ENCODE assay signal across 13 cellular contexts in genomic region chr15:97817266-97817890, GRCh38.
DNase-seq lines count a peak whose midpoint lies in the region; ATAC-seq, FAIRE-seq and TF ChIP-seq lines count a peak whose summit lies in the region.
"Had no signal": no experiment of that assay in that cellular context is flagged by ENCODE, and none has a peak within 500 bp of the region (broad histone marks: within the 10 kb centered on the region; RNA-seq: fewer than 3 reads in every experiment).

No MANE protein-coding gene starts in this region.

- no peaks in the 10 kb centered on the region for H3K36me3 ChIP-seq in BLaER1 treated with 17β-estradiol and CSF1 and Interleukin-3, amounts not matched to agents 10 nM and 100 nM
- H3K36me3 ChIP-seq in mesendoderm (ENCODE audit: control insufficient read depth, insufficient read depth, low read length): no peaks in the 10 kb centered on the region
- no peaks in the 10 kb centered on the region for H3K36me3 ChIP-seq in psoas muscle (ENCODE audit: insufficient read depth in 1 of 2, low read depth in 1 of 2)
- H3K36me3 ChIP-seq: BE2C, HAP-1 had no signal

- H3K4ac ChIP-seq in mesendoderm (ENCODE audit: low read depth, low read length): no peak overlapping the region

- H3K9ac ChIP-seq in BLaER1 treated with 17β-estradiol and CSF1 and Interleukin-3, amounts not matched to agents 10 nM and 100 nM: no peak overlapping the region
- no peak overlapping the region for H3K9ac ChIP-seq in mesendoderm (ENCODE audit: low read length)

- peaks cover 0 to 4% (median 0%) of the 10 kb centered on the region in 11 experiments; a peak in 2 of 22 replicates for H3K9me3 ChIP-seq in BLaER1 treated with 17β-estradiol and CSF1 and Interleukin-3, amounts not matched to agents 10 nM and 100 nM (replicated peaks in 1 of 11)
- no peaks in the 10 kb centered on the region for H3K9me3 ChIP-seq in psoas muscle
- H3K9me3 ChIP-seq: BE2C, Caco-2, HAP-1 had no signal

- intact Hi-C loops in psoas muscle (cut with DNase I): no loop called here

- H3K18ac ChIP-seq in mesendoderm (ENCODE audit: low read length): no peak overlapping the region

- no peak overlapping the region for H2BK15ac ChIP-seq in mesendoderm (replicated peaks; ENCODE audit: low read depth)

- no peak overlapping the region for H4K8ac ChIP-seq in mesendoderm (ENCODE audit: low read depth, low read length)

- H3K79me1 ChIP-seq in mesendoderm (ENCODE audit: low read length): no peaks in the 10 kb centered on the region

- no peak for TF ChIP-seq CTCF in psoas muscle (IDR thresholded peaks at IDR 0.05)

- no peak overlapping the region for H3K27ac ChIP-seq in BLaER1 treated with 17β-estradiol and CSF1 and Interleukin-3, amounts not matched to agents 10 nM and 100 nM
- H3K27ac ChIP-seq in mesendoderm (ENCODE audit: low read depth, low read length) (no peak overlapping the region), psoas muscle (no peak overlapping the region)

- no peaks in the 10 kb centered on the region for H3K79me2 ChIP-seq in mesendoderm (ENCODE audit: control insufficient read depth, insufficient read depth, low read length)

- no peak overlapping the region for H3K4me3 ChIP-seq in BLaER1 treated with 17β-estradiol and CSF1 and Interleukin-3, amounts not matched to agents 10 nM and 100 nM
- H3K4me3 ChIP-seq in mesendoderm (ENCODE audit: low read length) (no peak overlapping the region), psoas muscle (no peak overlapping the region)
- H3K4me3 ChIP-seq: HAP-1 had no signal

- H2BK120ac ChIP-seq in mesendoderm (ENCODE audit: low read depth, low read length): no peak overlapping the region

- H4K5ac ChIP-seq in mesendoderm (ENCODE audit: low read length): no peak overlapping the region

- H3K4me1 ChIP-seq in BLaER1 treated with 17β-estradiol and CSF1 and Interleukin-3, amounts not matched to agents 10 nM and 100 nM: peaks cover 0 to 10% (median 8%) of the 10 kb centered on the region in 10 experiments; a peak in 11 of 20 replicates
- no peaks in the 10 kb centered on the region for H3K4me1 ChIP-seq in mesendoderm (ENCODE audit: control insufficient read depth, low read depth, low read length)
- H3K4me1 ChIP-seq in psoas muscle: no peaks in the 10 kb centered on the region
- H3K4me1 ChIP-seq: BE2C, Caco-2, HAP-1 had no signal

- ATAC-seq in psoas muscle (no peak), HG03520 (IDR thresholded peaks at IDR 0.05; ENCODE audit: unreplicated experiment) (no peak)

- peak; percentile 96 for FAIRE-seq in G401.6 (lab: Jason Lieb, UNC)
- FAIRE-seq: GM12891, H1 had no signal

- no peak overlapping the region for H3K56ac ChIP-seq in mesendoderm (ENCODE audit: low read length)

- no peaks in the 10 kb centered on the region for H4K20me1 ChIP-seq in BLaER1 treated with 17β-estradiol and CSF1 and Interleukin-3, amounts not matched to agents 10 nM and 100 nM

- DNase-seq in RPMI8226 (peak; percentile 20), mesendoderm (peak; percentile 7), psoas muscle (no peak)
- DNase-seq in activated CD4-positive, CD25-positive, alpha-beta regulatory T cell treated with anti-CD3 and anti-CD28 coated beads, Interleukin-2, amount 50 U/mL, for 72 hours: no peak
- DNase-seq: BE2C; Caco-2; CD8-positive, alpha-beta memory T cell had no signal

- H2AK5ac ChIP-seq in mesendoderm (ENCODE audit: low read length): no peak overlapping the region

- H3K27me3 ChIP-seq in BLaER1 treated with 17β-estradiol and CSF1 and Interleukin-3, amounts not matched to agents 10 nM and 100 nM: no peaks in the 10 kb centered on the region
- H3K27me3 ChIP-seq in mesendoderm (ENCODE audit: insufficient read depth, low read length, poor library complexity) (no peaks in the 10 kb centered on the region), psoas muscle (ENCODE audit: insufficient read depth in 3 of 3, low read length in 2 of 3) (no peaks in the 10 kb centered on the region)
- H3K27me3 ChIP-seq: BE2C had no signal

- no peak overlapping the region for H3K23ac ChIP-seq in mesendoderm (ENCODE audit: low read length)

- WGBS in mesendoderm (ENCODE audit: extremely low coverage, insufficient coverage, low lambda C conversion rate): no CpG with 5 or more reads among the region's 9 CpGs
- WGBS in psoas muscle, 3 donors: 14 to 25% (median 17%) methylated on average over 9 of the region's 9 CpGs

- H3K4me2 ChIP-seq in BLaER1 treated with 17β-estradiol and CSF1 and Interleukin-3, amounts not matched to agents 10 nM and 100 nM: peak overlapping the region; percentile 1 to 41 (median 21); a peak in 17 of 22 replicates
- H3K4me2 ChIP-seq in mesendoderm (ENCODE audit: low read length): no peak overlapping the region

- H2BK5ac ChIP-seq in mesendoderm (ENCODE audit: low read length): no peak overlapping the region

Comparison
In these comparisons a context has a peak if more than half of its experiments do, and no peak if none do; other contexts are left out.
1. DNase-seq: peak in RPMI8226 (single experiment) and mesendoderm (single experiment); none in psoas muscle (0 of 2) and activated CD4-positive, CD25-positive, alpha-beta regulatory T cell treated with anti-CD3 and anti-CD28 coated beads, Interleukin-2, amount 50 U/mL, for 72 hours (single experiment).